ENCODE assay signal across 8 cellular contexts in genomic region chr17:39153541-39154111, GRCh38. TPM values are rescaled to one million over a fixed set of nuclear protein-coding genes. Genes with fewer than 3 reads are reported as not detected.
A peak's percentile ranks its signal among the peaks of the same experiment; 100 is the strongest.
DNase-seq lines count a peak whose midpoint lies in the region; ATAC-seq and TF ChIP-seq lines count a peak whose summit lies in the region.

No MANE protein-coding gene starts in this region.

- POLR2A ChIA-PET in HEK293 (lab: Yijun Ruan, JAX) = interaction anchor here (0.5 to 4.3 kb wide), 23 partner anchors 11 to 973 kb away, joined by 3 to 42 read pairs (median 4); partner anchors contain the start of genes CWC25, LASP1, PSMB3 and RPL19

- H3K9me3 ChIP-seq in HEK293 (ENCODE audit: control insufficient read depth, insufficient read depth, low read depth, low read length) = no peaks in the 10 kb centered on the region
- H3K9me3 ChIP-seq in heart right ventricle = no peaks in the 10 kb centered on the region
- peaks cover 3% of the 10 kb centered on the region for H3K9me3 ChIP-seq in trophoblast cell (ENCODE audit: insufficient read depth, low read depth, low read length)
- no peaks in the 10 kb centered on the region for H3K9me3 ChIP-seq in tibial artery

- no peak overlapping the region for H4K12ac ChIP-seq in trophoblast cell (ENCODE audit: low read depth, low read length)

- H3K18ac ChIP-seq in trophoblast cell (ENCODE audit: low read length) = peak overlapping the region; percentile 67

- H2BK5ac ChIP-seq in trophoblast cell (ENCODE audit: low read depth, low read length, poor library complexity) = peak overlapping the region; percentile 14

- WGBS in heart right ventricle, 2 donors = 0 to 1% methylated on average over 22 of the region's 22 CpGs
- no CpG with 5 or more reads among the region's 22 CpGs for WGBS in trophoblast cell (ENCODE audit: extremely low coverage, insufficient coverage, insufficient read length)

- TF ChIP-seq CTCF in HEK293 (tag by site-specific recombination; IDR thresholded peaks at IDR 0.05) (0 out of 2 replicates have a peak, but pooled peaks have one; percentile 4), heart right ventricle (IDR thresholded peaks at IDR 0.05) (peak in 7 of 9 donors; percentile 13 to 38 (median 24)), tibial artery (IDR thresholded peaks at IDR 0.05) (peak; percentile 25 to 41)

- H3K79me1 ChIP-seq in trophoblast cell (ENCODE audit: low read length) = peaks cover 3% of the 10 kb centered on the region

- no peak overlapping the region for H4K91ac ChIP-seq in trophoblast cell (ENCODE audit: low read depth, low read length)

- peaks cover 2% of the 10 kb centered on the region for H3K79me2 ChIP-seq in trophoblast cell (ENCODE audit: control insufficient read depth, insufficient read depth, low read length, poor library complexity)

- H3K27ac ChIP-seq in HEK293 (ENCODE audit: extremely low read depth, low read depth, low read length) = peak overlapping the region; percentile 79
- peak overlapping the region; percentile 77 to 97 (median 91) for H3K27ac ChIP-seq in heart right ventricle
- no peak overlapping the region for H3K27ac ChIP-seq in trophoblast cell (ENCODE audit: low read depth, low read length)
- peak overlapping the region; percentile 89 to 94 for H3K27ac ChIP-seq in tibial artery

- H3K9ac ChIP-seq in trophoblast cell (ENCODE audit: low read length) = peak overlapping the region; percentile 69

- H3K4me3 ChIP-seq in HEK293 (ENCODE audit: low read depth, low read length) = peak overlapping the region; percentile 62
- H3K4me3 ChIP-seq in heart right ventricle = peak overlapping the region; percentile 54 to 94 (median 81)
- peak overlapping the region; percentile 86 for H3K4me3 ChIP-seq in trophoblast cell (ENCODE audit: low read depth, low read length)
- peak overlapping the region; percentile 62 to 73 for H3K4me3 ChIP-seq in tibial artery

- H3K14ac ChIP-seq in trophoblast cell (ENCODE audit: low read length) = peak overlapping the region; percentile 79

- intact Hi-C loops in heart right ventricle (cut with DNase I) (loop anchor here (1.0 to 10.0 kb wide), 15 partner anchors 56 to 283 kb away; partner anchors contain the start of genes LASP1 (in 4 of the 10) and FBXO47 (in 1 of the 10)), tibial artery (cut with DNase I; ENCODE audit: low total_unique reads) (loop anchor here (5.0 kb wide), 1 partner anchor 171 kb away; no protein-coding TSS in a partner anchor)

- H4K8ac ChIP-seq in trophoblast cell (ENCODE audit: low read depth, low read length) = peak overlapping the region; percentile 63

- H3K4me2 ChIP-seq in trophoblast cell (ENCODE audit: low read length) = peak overlapping the region; percentile 83

- CTCF ChIA-PET in HEK293 (lab: Yijun Ruan, JAX) = interaction anchor here (0.5 to 12.4 kb wide), 75 partner anchors 9 to 1533 kb away, joined by 3 to 266 read pairs (median 5); partner anchors contain the start of genes ARL5C, LASP1, PIP4K2B and PSMB3

- no peak overlapping the region for H3K4ac ChIP-seq in trophoblast cell (ENCODE audit: low read depth, low read length)

- peak overlapping the region; percentile 23 for H2BK120ac ChIP-seq in trophoblast cell (ENCODE audit: insufficient read depth, low read length, poor library complexity)

- H3K27me3 ChIP-seq in heart right ventricle (peaks cover 0 to 37% (median 12%) of the 10 kb centered on the region in 7 donors), trophoblast cell (ENCODE audit: insufficient read depth, low read length) (peaks cover 19% of the 10 kb centered on the region), tibial artery (peaks cover 0 to 21% of the 10 kb centered on the region in 2 donors)

- H3K36me3 ChIP-seq in HEK293 (ENCODE audit: control insufficient read depth in 2 of 2, insufficient read depth in 1 of 2, low read length in 2 of 2) = no peaks in the 10 kb centered on the region
- H3K36me3 ChIP-seq in heart right ventricle = no peaks in the 10 kb centered on the region
- H3K36me3 ChIP-seq in trophoblast cell (ENCODE audit: control insufficient read depth in 1 of 2, insufficient read depth in 2 of 2, low read length in 2 of 2) = no peaks in the 10 kb centered on the region
- no peaks in the 10 kb centered on the region for H3K36me3 ChIP-seq in tibial artery

- no peak overlapping the region for H3K23ac ChIP-seq in trophoblast cell (ENCODE audit: low read length)

- H3K4me1 ChIP-seq in HEK293 (ENCODE audit: control insufficient read depth, insufficient read depth, low read length) (peaks cover 3% of the 10 kb centered on the region), heart right ventricle (peaks cover 3 to 40% (median 17%) of the 10 kb centered on the region in 9 donors), trophoblast cell (ENCODE audit: control insufficient read depth in 1 of 2, insufficient read depth in 2 of 2, low read length in 2 of 2) (peaks cover 13 to 23% of the 10 kb centered on the region in 2 experiments), tibial artery (peaks cover 0 to 26% (median 20%) of the 10 kb centered on the region in 4 donors)

- DNase-seq in DMS53 (lab: John Stamatoyannopoulos, UW) = peak; percentile 93
- peak; percentile 84 for DNase-seq in NCI-H146 (lab: John Stamatoyannopoulos, UW)
- DNase-seq in T-helper 1 cell = peak; percentile 75 to 91 (median 86)
- peak; percentile 81 for DNase-seq in amniotic epithelial cell (ENCODE audit: low read depth)
- DNase-seq in heart right ventricle = peak; percentile 92 to 95
- DNase-seq in trophoblast cell = peak; percentile 93 to 96
- DNase-seq in tibial artery = peak; percentile 95 to 96

- ATAC-seq in heart right ventricle = peak; percentile 72 to 95 (median 90)

- no peak overlapping the region for H2AK5ac ChIP-seq in trophoblast cell (ENCODE audit: low read length)

- peak overlapping the region; percentile 76 for H2AFZ ChIP-seq in trophoblast cell (ENCODE audit: insufficient read depth, low read length, poor library complexity)

- H2BK12ac ChIP-seq in trophoblast cell (ENCODE audit: low read length) = peak overlapping the region; percentile 47

TF ChIP-seq in HEK293, 187 proteins besides CTCF, POLR2A, EP300 and RAD21 (continues in another document):
- no peak for TF ChIP-seq ZNF211 (tag by site-specific recombination; IDR thresholded peaks at IDR 0.05; ENCODE audit: low read depth)
- no peak for TF ChIP-seq ZNF26 (tag by site-specific recombination; IDR thresholded peaks at IDR 0.05)
- TF ChIP-seq HIC1 (tag by site-specific recombination; IDR thresholded peaks at IDR 0.05) = no peak
- no peak for TF ChIP-seq ZNF530 (tag by site-specific recombination; IDR thresholded peaks at IDR 0.05; ENCODE audit: low read depth)
- TF ChIP-seq, protein P1, sequence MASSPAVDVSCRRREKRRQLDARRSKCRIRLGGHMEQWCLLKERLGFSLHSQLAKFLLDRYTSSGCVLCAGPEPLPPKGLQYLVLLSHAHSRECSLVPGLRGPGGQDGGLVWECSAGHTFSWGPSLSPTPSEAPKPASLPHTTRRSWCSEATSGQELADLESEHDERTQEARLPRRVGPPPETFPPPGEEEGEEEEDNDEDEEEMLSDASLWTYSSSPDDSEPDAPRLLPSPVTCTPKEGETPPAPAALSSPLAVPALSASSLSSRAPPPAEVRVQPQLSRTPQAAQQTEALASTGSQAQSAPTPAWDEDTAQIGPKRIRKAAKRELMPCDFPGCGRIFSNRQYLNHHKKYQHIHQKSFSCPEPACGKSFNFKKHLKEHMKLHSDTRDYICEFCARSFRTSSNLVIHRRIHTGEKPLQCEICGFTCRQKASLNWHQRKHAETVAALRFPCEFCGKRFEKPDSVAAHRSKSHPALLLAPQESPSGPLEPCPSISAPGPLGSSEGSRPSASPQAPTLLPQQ (tag by site-specific recombination; IDR thresholded peaks at IDR 0.05) = no peak; the same call in none of the 2 replicates
- no peak for TF ChIP-seq ZNF23 (tag by site-specific recombination; IDR thresholded peaks at IDR 0.05; ENCODE audit: borderline replicate concordance)

RNA-seq across cellular contexts. Expression of gene PLXDC1, which starts 2.2 kb away (rescaled TPM):
- total RNA-seq in heart right ventricle = 10 to 100 TPM in 7 of 10 donors, 1 to 10 TPM in 3; 9.1 to 21.3 (median 11.2) TPM
- 10 to 100 TPM in 1 of 2 donors, 1 to 10 TPM in 1; 7.3 to 20.0 TPM for polyA plus RNA-seq in heart right ventricle
- polyA plus RNA-seq in trophoblast cell (2013) = 0.40 and 0.55 TPM in 2 replicates

RNA-seq across cellular contexts. Expression of gene ARL5C, which starts 12.3 kb away (rescaled TPM):
- not detected for total RNA-seq in heart right ventricle
- not detected for polyA plus RNA-seq in heart right ventricle
- not detected in 2 replicates for polyA plus RNA-seq in trophoblast cell (2013)

RNA-seq across cellular contexts. Expression of gene CACNB1, which starts 43.8 kb away (rescaled TPM):
- 1 to 10 TPM; 3.3 to 7.9 (median 4.6) TPM for total RNA-seq in heart right ventricle
- polyA plus RNA-seq in heart right ventricle = 10 to 100 TPM in 1 of 2 donors, 1 to 10 TPM in 1; 6.8 to 11.5 TPM
- 0.99 and 1.1 TPM in 2 replicates for polyA plus RNA-seq in trophoblast cell (2013)

RNA-seq across cellular contexts. Expression of gene RPL19, which starts 46.5 kb away (rescaled TPM):
- 1,000 to 10,000 TPM in 3 of 10 donors, 100 to 1,000 TPM in 7; 907 to 1,150 (median 965) TPM for total RNA-seq in heart right ventricle
- polyA plus RNA-seq in heart right ventricle = 1,000 to 10,000 TPM; 1,654 to 3,029 TPM
- 1,663 and 1,757 TPM in 2 replicates for polyA plus RNA-seq in trophoblast cell (2013)
